In genomic region chr10:130772056-130772455, GRCh38 we compare ENCODE assay signal across 23 cellular contexts.
"Had no signal": no experiment of that assay in that cellular context is flagged by ENCODE, and none has a peak within 500 bp of the region (broad histone marks: within the 10 kb centered on the region; RNA-seq: fewer than 3 reads in every experiment).

No MANE protein-coding gene starts in this region.

- H3K36me3 Mint-ChIP-seq: IgD-negative memory B cell had no signal

- H3K9me3 ChIP-seq: SJSA1 had no signal

- H3K27ac Mint-ChIP-seq: IgD-negative memory B cell had no signal

- H3K9ac ChIP-seq: KMS-11 had no signal

- DNase-seq: Kasumi-1, MM.1S, NCI-H1092 treated with DMSO at 0.1 percent for 48 hours, NCI-H1436, NCI-H187, NCI-H2029, NCI-H2081 treated with DMSO at 0.1 percent for 48 hours, NCI-H2171, NCI-H226, NCI-H446, NCI-H510A, NCI-H524 treated with DMSO at 0.1 percent for 48 hours, NCI-H69, NCI-H774, Right ventricle myocardium superior, RPMI8226, SIG-M5 had no signal

- H3K4me3 ChIP-seq: K562, SJSA1, SK-N-MC had no signal

- H3K36me3 ChIP-seq: SJSA1 had no signal

- H3K4me3 Mint-ChIP-seq: IgD-negative memory B cell had no signal

- H3K27me3 Mint-ChIP-seq: IgD-negative memory B cell had no signal

- H3K4me1 Mint-ChIP-seq: IgD-negative memory B cell had no signal

- H3K27me3 ChIP-seq: SJSA1 had no signal

- H3K27ac ChIP-seq: HL-60, KMS-11, SJSA1, SK-N-MC had no signal

- H3K4me1 ChIP-seq: SJSA1 had no signal

- H3K4me2 ChIP-seq: KMS-11 had no signal

- ATAC-seq: K562 had no signal
